16 cellular contexts compared by ENCODE assay signal in genomic region chr1:206651958-206652890, GRCh38. TPM values are rescaled to one million over a fixed set of nuclear protein-coding genes. Genes with fewer than 3 reads are reported as not detected.
DNase-seq lines count a peak whose midpoint lies in the region; ATAC-seq, FAIRE-seq and TF ChIP-seq lines count a peak whose summit lies in the region.
"Had no signal": no experiment of that assay in that cellular context is flagged by ENCODE, and none has a peak within 500 bp of the region (broad histone marks: within the 10 kb centered on the region; RNA-seq: fewer than 3 reads in every experiment).

No MANE protein-coding gene starts in this region.

- in situ Hi-C loops in KBM-7 (cut with MboI; ENCODE audit: low pct_unique_long_range_greater_than_20kb, low sequenced_read_pairs) = no loop called here

- H3K4me3 Mint-ChIP-seq in stimulated activated naive B cell treated with anti-CD40 and anti-IgM and Interleukin-4, amounts not matched to agents 10 μg/mL and 1 μg/mL and 100 μg/mL, for 72 hours = no peak overlapping the region
- H3K4me3 Mint-ChIP-seq: naive thymus-derived CD8-positive, alpha-beta T cell had no signal

- H3K27ac Mint-ChIP-seq in stimulated activated naive B cell treated with anti-CD40 and anti-IgM and Interleukin-4, amounts not matched to agents 10 μg/mL and 1 μg/mL and 100 μg/mL, for 72 hours = peak overlapping the region; percentile 21
- H3K27ac Mint-ChIP-seq: activated naive CD4-positive, alpha-beta T cell treated with anti-CD3 and anti-CD28 coated beads, Interleukin-2, amount 50 U/mL, for 72 hours; naive thymus-derived CD8-positive, alpha-beta T cell had no signal

- no peaks in the 10 kb centered on the region for H3K9me3 Mint-ChIP-seq in stimulated activated naive B cell treated with anti-CD40 and anti-IgM and Interleukin-4, amounts not matched to agents 10 μg/mL and 1 μg/mL and 100 μg/mL, for 72 hours
- H3K9me3 Mint-ChIP-seq: activated naive CD4-positive, alpha-beta T cell treated with anti-CD3 and anti-CD28 coated beads, Interleukin-2, amount 50 U/mL, for 72 hours; naive thymus-derived CD8-positive, alpha-beta T cell had no signal

- ATAC-seq in stimulated activated naive B cell treated with anti-CD40 and anti-IgM and Interleukin-4, amounts not matched to agents 10 μg/mL and 1 μg/mL and 100 μg/mL, for 72 hours (replicated peaks) = no peak
- ATAC-seq: activated naive CD4-positive, alpha-beta T cell treated with anti-CD3 and anti-CD28 coated beads, Interleukin-2, amount 50 U/mL, for 72 hours; left ventricle myocardium superior; naive thymus-derived CD8-positive, alpha-beta T cell had no signal

- peak; percentile 55 for TF ChIP-seq POLR2A in erythroblast (IDR thresholded peaks at IDR 0.05; ENCODE audit: low read length)
- no peak for TF ChIP-seq POLR2A in GM12892 (IDR thresholded peaks at IDR 0.05; ENCODE audit: low read depth, low read length)

- no peak for FAIRE-seq in GM12892 (lab: Jason Lieb, UNC)

- H3K4me1 Mint-ChIP-seq in stimulated activated naive B cell treated with anti-CD40 and anti-IgM and Interleukin-4, amounts not matched to agents 10 μg/mL and 1 μg/mL and 100 μg/mL, for 72 hours = peaks cover 1 to 5% of the 10 kb centered on the region in 2 donors
- H3K4me1 Mint-ChIP-seq: naive thymus-derived CD8-positive, alpha-beta T cell had no signal

- H3K36me3 Mint-ChIP-seq in stimulated activated naive B cell treated with anti-CD40 and anti-IgM and Interleukin-4, amounts not matched to agents 10 μg/mL and 1 μg/mL and 100 μg/mL, for 72 hours = peaks cover 2 to 5% of the 10 kb centered on the region in 2 donors
- H3K36me3 Mint-ChIP-seq: naive thymus-derived CD8-positive, alpha-beta T cell had no signal

- peaks cover 12 to 16% of the 10 kb centered on the region in 2 donors for H3K27me3 Mint-ChIP-seq in stimulated activated naive B cell treated with anti-CD40 and anti-IgM and Interleukin-4, amounts not matched to agents 10 μg/mL and 1 μg/mL and 100 μg/mL, for 72 hours

- DNase-seq in KBM-7 (peak; percentile 75), OCI-M2 (lab: John Stamatoyannopoulos, UW; ENCODE audit: unreplicated experiment) (peak; percentile 22), erythroblast (lab: John Stamatoyannopoulos, UW) (peak; percentile 77 to 92), HPDE6-E6E7 (ENCODE audit: extremely low spot score) (no peak), NCI-H345 treated with DMSO at 0.1 percent for 48 hours (lab: John Stamatoyannopoulos, UW; ENCODE audit: unreplicated experiment) (no peak), GM12892 (ENCODE audit: insufficient read length) (no peak)
- no peak for DNase-seq in stimulated activated naive B cell treated with anti-CD40 and anti-IgM and Interleukin-4, amounts not matched to agents 10 μg/mL and 1 μg/mL and 100 μg/mL, for 72 hours
- DNase-seq: activated CD4-positive, alpha-beta T cell treated with anti-CD3 and anti-CD28 coated beads, Interleukin-2, amount 50 U/mL, for 1 hour; activated T-cell treated with anti-CD3 and anti-CD28 coated beads, Interleukin-2, amount 50 U/mL, for 1 hour; left ventricle myocardium superior; naive thymus-derived CD8-positive, alpha-beta T cell; NCI-H1105; NK-92 treated with Interleukin-12 subunit alpha and Interleukin-12 subunit beta, amount 100 ng/mL, for 24 hours; SHP77 treated with DMSO at 0.1 percent for 48 hours; T-helper 9 cell had no signal

RNA-seq across cellular contexts. Expression of gene DYRK3, which starts 16.9 kb away (rescaled TPM):
- 6.0 TPM for polyA plus RNA-seq in GM12892 (2012; ENCODE audit: missing spikeins)
- polyA plus RNA-seq: naive thymus-derived CD8-positive, alpha-beta T cell had no signal

RNA-seq across cellular contexts. Expression of gene MAPKAPK2, which starts 32.5 kb away (rescaled TPM):
- polyA plus RNA-seq in GM12892 (2012; ENCODE audit: missing spikeins) = 37.5 TPM

RNA-seq across cellular contexts. Expression of gene EIF2D, which starts 40.0 kb away (rescaled TPM):
- 81.9 TPM for polyA plus RNA-seq in GM12892 (2012; ENCODE audit: missing spikeins)

Comparison
In these comparisons a context has a peak if more than half of its experiments do, and no peak if none do; other contexts are left out.
1. DNase-seq: peak in KBM-7 (single experiment), OCI-M2 (single experiment) and erythroblast (2 of 2); none in stimulated activated naive B cell treated with anti-CD40 and anti-IgM and Interleukin-4, amounts not matched to agents 10 μg/mL and 1 μg/mL and 100 μg/mL, for 72 hours (single experiment), HPDE6-E6E7 (single experiment), NCI-H345 treated with DMSO at 0.1 percent for 48 hours (single experiment) and GM12892 (single experiment).